Comparison of ENCODE assay signal across 16 cellular contexts in the genomic region with DNA sequence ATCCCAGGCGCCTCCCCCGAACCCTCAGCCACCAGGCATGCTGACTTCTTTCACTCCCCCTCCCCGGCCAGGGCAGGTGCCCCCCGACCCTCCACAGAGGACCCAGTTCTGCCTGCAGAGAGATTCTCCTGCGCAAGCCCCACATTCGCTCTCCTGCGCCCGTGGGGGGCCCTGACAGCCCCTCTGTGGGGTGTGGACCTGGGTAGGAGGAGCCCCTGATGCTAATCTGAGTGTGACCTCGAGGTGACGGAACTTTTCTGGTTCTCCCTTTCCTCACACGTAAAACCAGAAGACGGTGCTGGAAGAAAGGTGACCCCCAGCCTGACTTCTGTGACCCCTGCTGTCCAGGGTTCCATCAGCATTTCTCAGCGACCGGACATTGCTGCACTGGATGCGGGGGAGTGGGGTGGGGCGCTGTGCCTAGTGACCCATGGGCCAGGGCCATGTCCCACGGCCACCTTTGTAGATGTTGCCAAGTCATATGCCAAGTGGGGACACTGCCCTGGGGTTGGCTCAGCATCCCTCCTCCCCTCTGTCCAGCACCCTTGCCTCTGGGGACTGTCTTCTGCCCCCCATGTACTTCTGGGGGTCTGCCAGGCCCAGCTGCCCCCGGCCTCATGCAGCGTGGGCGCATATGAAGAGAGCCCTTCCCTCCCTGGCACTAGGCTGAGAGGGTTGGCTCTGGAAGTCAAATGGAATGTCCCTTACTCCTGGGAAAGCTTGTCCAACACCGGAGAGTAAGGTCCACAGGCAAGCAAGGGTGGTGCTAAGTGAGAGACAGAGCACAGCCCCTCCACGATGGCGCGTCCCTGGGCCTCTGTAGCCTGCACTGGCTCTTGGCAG.
DNase-seq lines count a peak whose midpoint lies in the region; ATAC-seq, FAIRE-seq and TF ChIP-seq lines count a peak whose summit lies in the region.
"Had no signal": no experiment of that assay in that cellular context is flagged by ENCODE, and none has a peak within 500 bp of the region (broad histone marks: within the 10 kb centered on the region; RNA-seq: fewer than 3 reads in every experiment).

No MANE protein-coding gene starts in this region.

- intact Hi-C loops in activated B cell treated with CpG ODN at 0.5 μM for 24 hours (cut with micrococcal nuclease), result no loop called here
- intact Hi-C loops in HepG2 (cut with micrococcal nuclease; ENCODE audit: unreplicated experiment), result no loop called here
- intact Hi-C loops in OCI-LY7 (cut with micrococcal nuclease; ENCODE audit: unreplicated experiment), result no loop called here

- TF ChIP-seq RAD21 in HepG2 (CRISPR knock-in tag; IDR thresholded peaks at IDR 0.05), result no peak

- TF ChIP-seq EP300 in HepG2 (IDR thresholded peaks at IDR 0.05; ENCODE audit: low read depth in 2 of 2, low read length in 2 of 2) (no peak), HepG2 (CRISPR knock-in tag; IDR thresholded peaks at IDR 0.05; ENCODE audit: borderline replicate concordance) (no peak)

- no peak for ATAC-seq in activated CD8-positive, alpha-beta memory T cell treated with anti-CD3 and anti-CD28 coated beads, Interleukin-2, amount 10 ng/mL, durations not matched to agents 7 days and 5 days
- ATAC-seq in activated B cell treated with CpG ODN at 0.5 μM for 24 hours (ENCODE audit: low read depth), result no peak
- ATAC-seq in HepG2, result no peak
- no peak for ATAC-seq in HG03097 (IDR thresholded peaks at IDR 0.05; ENCODE audit: low FRiP score, unreplicated experiment)
- ATAC-seq in GM19452 (IDR thresholded peaks at IDR 0.05; ENCODE audit: unreplicated experiment), result no peak

- TF ChIP-seq CTCF in activated B cell treated with CpG ODN at 0.5 μM for 24 hours (IDR thresholded peaks at IDR 0.05), result no peak
- TF ChIP-seq CTCF in HepG2 (CRISPR knock-in tag; IDR thresholded peaks at IDR 0.05), result no peak
- TF ChIP-seq CTCF in OCI-LY7 (conservative IDR thresholded peaks at IDR 0.05; ENCODE audit: low read length), result no peak

- FAIRE-seq in HepG2 (lab: Jason Lieb, UNC), result no peak
- FAIRE-seq: GM19239, islet of Langerhans had no signal

- H3K79me2 ChIP-seq in HepG2 (ENCODE audit: insufficient read depth, low read length), result no peaks in the 10 kb centered on the region
- H3K79me2 ChIP-seq in OCI-LY7 (ENCODE audit: insufficient read depth, low read depth, low read length), result no peaks in the 10 kb centered on the region

- H3K27me3 Mint-ChIP-seq in activated CD8-positive, alpha-beta memory T cell treated with anti-CD3 and anti-CD28 coated beads, Interleukin-2, amount 10 ng/mL, durations not matched to agents 7 days and 5 days, result peaks cover 37% of the 10 kb centered on the region
- no peaks in the 10 kb centered on the region for H3K27me3 Mint-ChIP-seq in activated B cell treated with CpG ODN at 0.5 μM for 24 hours

- no peaks in the 10 kb centered on the region for H3K9me3 Mint-ChIP-seq in activated CD8-positive, alpha-beta memory T cell treated with anti-CD3 and anti-CD28 coated beads, Interleukin-2, amount 10 ng/mL, durations not matched to agents 7 days and 5 days (ENCODE audit: low read depth)
- no peaks in the 10 kb centered on the region for H3K9me3 Mint-ChIP-seq in activated B cell treated with CpG ODN at 0.5 μM for 24 hours
- H3K9me3 Mint-ChIP-seq: activated naive CD4-positive, alpha-beta T cell treated with anti-CD3 and anti-CD28 coated beads for 36 hours had no signal

- H2AFZ ChIP-seq in HepG2 (ENCODE audit: low read length), result no peak overlapping the region
- no peak overlapping the region for H2AFZ ChIP-seq in OCI-LY7 (ENCODE audit: low read length)

- 0 out of 2 replicates have a peak overlapping the region, but pooled peaks have one; percentile 34 for H3K4me2 ChIP-seq in HepG2 (ENCODE audit: low read depth, low read length)
- no peak overlapping the region for H3K4me2 ChIP-seq in OCI-LY7 (ENCODE audit: low read length)

- in situ Hi-C loops in HepG2 (cut with HindIII; ENCODE audit: extremely low pct_ligation_motif_present, low pct_unique_long_range_greater_than_20kb), result loop anchor here (10.0 kb wide), 1 partner anchor 128 kb away; a partner anchor contains a TSS

- no peak overlapping the region for H3K4me3 Mint-ChIP-seq in activated CD8-positive, alpha-beta memory T cell treated with anti-CD3 and anti-CD28 coated beads, Interleukin-2, amount 10 ng/mL, durations not matched to agents 7 days and 5 days
- H3K4me3 Mint-ChIP-seq in activated B cell treated with CpG ODN at 0.5 μM for 24 hours, result no peak overlapping the region
- H3K4me3 Mint-ChIP-seq: activated naive CD4-positive, alpha-beta T cell treated with anti-CD3 and anti-CD28 coated beads for 36 hours had no signal

- H3K27ac ChIP-seq in HepG2 (ENCODE audit: extremely low read length, insufficient read depth, low read length), result no peak overlapping the region
- H3K27ac ChIP-seq in subcutaneous abdominal adipose tissue (ENCODE audit: low read depth, low read length), result peak overlapping the region; percentile 64
- no peak overlapping the region for H3K27ac ChIP-seq in OCI-LY7 (ENCODE audit: low read depth, low read length, poor library complexity, severe bottlenecking)

- H3K36me3 ChIP-seq in HepG2 (replicated peaks in 1 of 2; ENCODE audit: control insufficient read depth in 1 of 2, insufficient read depth in 2 of 2, low read length in 2 of 2), result no peaks in the 10 kb centered on the region
- no peaks in the 10 kb centered on the region for H3K36me3 ChIP-seq in subcutaneous abdominal adipose tissue (ENCODE audit: control insufficient read depth in 5 of 5, insufficient read depth in 5 of 5, low read length in 5 of 5)
- no peaks in the 10 kb centered on the region for H3K36me3 ChIP-seq in OCI-LY7 (ENCODE audit: insufficient read depth, low read length)
- H3K36me3 ChIP-seq: prostate gland had no signal

- CTCF ChIA-PET in activated CD8-positive, alpha-beta memory T cell treated with anti-CD3 and anti-CD28 coated beads, Interleukin-2, amount 10 ng/mL, durations not matched to agents 7 days and 5 days (lab: Charles Lee), result no interaction called here
- CTCF ChIA-PET in activated B cell treated with CpG ODN at 0.5 μM for 24 hours (lab: Charles Lee) (no interaction called here), HepG2 (lab: Yijun Ruan, JAX; ENCODE audit: low intra/inter-chr PET ratio, low total read pairs) (no interaction called here), OCI-LY7 (lab: Charles Lee; ENCODE audit: unreplicated experiment) (no interaction called here)

- BruUV-seq in HepG2 (replicated peaks; lab: Mats Ljungman, UMichigan), result no TSS peak
- BruUV-seq in OCI-LY7 (replicated peaks; lab: Mats Ljungman, UMichigan), result no TSS peak

- H3K4me3 ChIP-seq in HepG2 (replicated peaks in 1 of 3; ENCODE audit: insufficient read depth in 1 of 3, low read depth in 2 of 3, low read length in 3 of 3) (peak overlapping the region in 1 of 3 experiments; percentile 11; a peak in 1 of 6 replicates), subcutaneous abdominal adipose tissue (ENCODE audit: low read depth in 1 of 5, low read length in 5 of 5) (no peak overlapping the region), OCI-LY7 (ENCODE audit: low read depth, low read length, poor library complexity, severe bottlenecking) (no peak overlapping the region)
- H3K4me3 ChIP-seq: prostate gland had no signal

- POLR2A ChIA-PET in activated B cell treated with CpG ODN at 0.5 μM for 24 hours (lab: Charles Lee) (no interaction called here), HepG2 (lab: Yijun Ruan, JAX) (no interaction called here), OCI-LY7 (lab: Charles Lee) (no interaction called here)

- no peaks in the 10 kb centered on the region for H3K9me2 ChIP-seq in OCI-LY7 (ENCODE audit: insufficient read depth, low read length)

- H3K4me1 Mint-ChIP-seq in activated CD8-positive, alpha-beta memory T cell treated with anti-CD3 and anti-CD28 coated beads, Interleukin-2, amount 10 ng/mL, durations not matched to agents 7 days and 5 days, result peaks cover 8% of the 10 kb centered on the region
- H3K4me1 Mint-ChIP-seq in activated B cell treated with CpG ODN at 0.5 μM for 24 hours, result peaks cover 53% of the 10 kb centered on the region

- peaks cover 12 to 86% of the 10 kb centered on the region in 2 experiments for H3K27me3 ChIP-seq in HepG2 (ENCODE audit: control insufficient read depth in 1 of 2, insufficient read depth in 2 of 2, low read length in 2 of 2)
- H3K27me3 ChIP-seq in subcutaneous abdominal adipose tissue (ENCODE audit: control insufficient read depth in 5 of 5, insufficient read depth in 4 of 5, low read length in 5 of 5), result peaks cover 0 to 5% (median 0%) of the 10 kb centered on the region in 5 donors

- H3K9ac ChIP-seq in HepG2 (ENCODE audit: insufficient read depth, low read depth, low read length) (no peak overlapping the region), subcutaneous abdominal adipose tissue (ENCODE audit: low read length in 5 of 5) (no peak overlapping the region)

- H4K20me1 ChIP-seq in HepG2 (ENCODE audit: insufficient read depth, low read length) (no peaks in the 10 kb centered on the region), OCI-LY7 (ENCODE audit: insufficient read depth, low read length) (no peaks in the 10 kb centered on the region)

- H3K36me3 Mint-ChIP-seq in activated CD8-positive, alpha-beta memory T cell treated with anti-CD3 and anti-CD28 coated beads, Interleukin-2, amount 10 ng/mL, durations not matched to agents 7 days and 5 days, result no peaks in the 10 kb centered on the region
- H3K36me3 Mint-ChIP-seq in activated B cell treated with CpG ODN at 0.5 μM for 24 hours (ENCODE audit: low read depth), result no peaks in the 10 kb centered on the region

- no peak overlapping the region for H3K27ac Mint-ChIP-seq in activated CD8-positive, alpha-beta memory T cell treated with anti-CD3 and anti-CD28 coated beads, Interleukin-2, amount 10 ng/mL, durations not matched to agents 7 days and 5 days
- no peak overlapping the region for H3K27ac Mint-ChIP-seq in activated B cell treated with CpG ODN at 0.5 μM for 24 hours
- H3K27ac Mint-ChIP-seq: activated naive CD4-positive, alpha-beta T cell treated with anti-CD3 and anti-CD28 coated beads for 36 hours had no signal

- peaks cover 52% of the 10 kb centered on the region for H3K4me1 ChIP-seq in HepG2 (ENCODE audit: insufficient read depth, low read length)
- peaks cover 4 to 77% (median 38%) of the 10 kb centered on the region in 5 donors for H3K4me1 ChIP-seq in subcutaneous abdominal adipose tissue (ENCODE audit: control insufficient read depth in 5 of 5, insufficient read depth in 5 of 5, low read length in 5 of 5)
- H3K4me1 ChIP-seq in OCI-LY7 (ENCODE audit: insufficient read depth, low read length, poor library complexity, severe bottlenecking), result peaks cover 4% of the 10 kb centered on the region

- no peak for TF ChIP-seq POLR2A in HepG2 (IDR thresholded peaks at IDR 0.05; ENCODE audit: insufficient read depth in 1 of 2, low read depth in 2 of 2, low read length in 2 of 2)

- DNase-seq in activated CD8-positive, alpha-beta memory T cell treated with anti-CD3 and anti-CD28 coated beads, Interleukin-2, amount 10 ng/mL, durations not matched to agents 7 days and 5 days, result peak; percentile 30
- no peak for DNase-seq in activated CD8-positive, alpha-beta memory T cell treated with anti-CD3 and anti-CD28 coated beads, Interleukin-2, amount 50 U/mL, for 4 hours
- peak; percentile 13 for DNase-seq in activated B cell treated with CpG ODN at 0.5 μM for 24 hours
- DNase-seq in HepG2 (ENCODE audit: low spot score), result no peak
- no peak for DNase-seq in OCI-LY7 (ENCODE audit: low spot score)
- DNase-seq: activated naive CD4-positive, alpha-beta T cell treated with anti-CD3 and anti-CD28 coated beads for 36 hours; Calu3; central memory CD4-positive, alpha-beta T cell; NCI-H187 treated with DMSO at 0.1 percent for 48 hours; T1000 had no signal

- 34% methylated on average over 14 of the region's 24 CpGs for WGBS in HepG2 (ENCODE audit: low lambda C conversion rate)

- H3K9me3 ChIP-seq in HepG2 (ENCODE audit: low read length) (no peaks in the 10 kb centered on the region), subcutaneous abdominal adipose tissue (ENCODE audit: control insufficient read depth in 5 of 5, low read length in 5 of 5) (no peaks in the 10 kb centered on the region), OCI-LY7 (ENCODE audit: low read length) (no peaks in the 10 kb centered on the region)
- H3K9me3 ChIP-seq: prostate gland had no signal

Comparison
In these comparisons a context has a peak if more than half of its experiments do, and no peak if none do; other contexts are left out.
1. DNase-seq: peak in activated CD8-positive, alpha-beta memory T cell treated with anti-CD3 and anti-CD28 coated beads, Interleukin-2, amount 10 ng/mL, durations not matched to agents 7 days and 5 days (single experiment) and activated B cell treated with CpG ODN at 0.5 μM for 24 hours (single experiment); none in activated CD8-positive, alpha-beta memory T cell treated with anti-CD3 and anti-CD28 coated beads, Interleukin-2, amount 50 U/mL, for 4 hours (single experiment), HepG2 (single experiment) and OCI-LY7 (single experiment).